23 cellular contexts compared by ENCODE assay signal in the genomic region with DNA sequence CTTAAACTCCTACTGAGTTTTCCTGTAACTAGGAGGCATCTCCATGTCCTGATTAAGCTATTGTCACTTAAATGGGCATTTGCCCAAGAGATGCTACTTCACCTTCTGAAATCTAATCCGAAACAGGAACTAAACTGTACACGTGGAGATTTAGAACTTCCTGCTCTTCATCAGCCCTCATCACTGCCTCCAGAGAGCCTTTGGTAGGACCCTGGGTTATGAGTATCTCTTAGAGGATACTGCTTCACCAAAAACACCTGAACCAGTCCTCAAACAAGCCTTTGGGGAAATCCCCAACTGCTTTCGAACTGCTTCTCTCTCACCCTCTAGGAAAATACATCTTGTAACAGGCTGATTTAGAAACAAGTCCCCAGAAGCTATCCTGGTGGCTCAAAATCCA.
DNase-seq lines count a peak whose midpoint lies in the region; ATAC-seq, FAIRE-seq and TF ChIP-seq lines count a peak whose summit lies in the region.
"Had no signal": no experiment of that assay in that cellular context is flagged by ENCODE, and none has a peak within 500 bp of the region (broad histone marks: within the 10 kb centered on the region; RNA-seq: fewer than 3 reads in every experiment).

No MANE protein-coding gene starts in this region.

- H3K9me3 ChIP-seq in neural progenitor cell (ENCODE audit: low read depth): no peaks in the 10 kb centered on the region
- H3K9me3 ChIP-seq: lower lobe of right lung had no signal

- no peak overlapping the region for H3K27ac ChIP-seq in neural progenitor cell
- H3K27ac ChIP-seq: lower lobe of right lung had no signal

- H3K36me3 ChIP-seq in neural progenitor cell: no peaks in the 10 kb centered on the region
- H3K36me3 ChIP-seq: lower lobe of right lung had no signal

- peak; percentile 76 for FAIRE-seq in GM12892 (lab: Jason Lieb, UNC)
- FAIRE-seq: astrocyte, D721Med, keratinocyte had no signal

- H2AFZ ChIP-seq in neural progenitor cell (replicated peaks): no peak overlapping the region

- H3K4me3 ChIP-seq in neural progenitor cell: no peak overlapping the region
- H3K4me3 ChIP-seq: lower lobe of right lung had no signal

- H3F3A ChIP-seq in neural progenitor cell (ENCODE audit: low read depth): no peaks in the 10 kb centered on the region

- no peak overlapping the region for H3K27ac Mint-ChIP-seq in neural progenitor cell
- H3K27ac Mint-ChIP-seq: activated naive CD4-positive, alpha-beta T cell treated with anti-CD3 and anti-CD28 coated beads, Interleukin-2, amount 50 U/mL, for 72 hours; HFFc6 had no signal

- H3K79me2 ChIP-seq in neural progenitor cell (ENCODE audit: low read depth): no peaks in the 10 kb centered on the region

- no peaks in the 10 kb centered on the region for H3K4me1 ChIP-seq in neural progenitor cell
- H3K4me1 ChIP-seq: lower lobe of right lung had no signal

- no peaks in the 10 kb centered on the region for H3K27me3 ChIP-seq in neural progenitor cell

- H3K27me3 Mint-ChIP-seq in neural progenitor cell (ENCODE audit: insufficient read depth, low read depth): no peaks in the 10 kb centered on the region

- no peak overlapping the region for H3K4me2 ChIP-seq in neural progenitor cell

- DNase-seq in GM12892 (ENCODE audit: insufficient read length) (no peak), neural progenitor cell (ENCODE audit: low spot score) (no peak)
- DNase-seq: ACHN; activated CD4-positive, alpha-beta T cell treated with anti-CD3 and anti-CD28 coated beads for 1 hour; C1 segment of cervical spinal cord; erythroblast; foreskin melanocyte; HFFc6; hypothalamus; lower lobe of right lung; NCI-H1417 treated with DMSO at 0.1 percent for 48 hours; NCI-H345; RPMI8226 had no signal

- H3K9ac ChIP-seq in neural progenitor cell: no peak overlapping the region

- no peaks in the 10 kb centered on the region for H4K20me1 ChIP-seq in neural progenitor cell (ENCODE audit: low read depth)

- H3K36me3 Mint-ChIP-seq in neural progenitor cell: peaks cover 4% of the 10 kb centered on the region
- H3K36me3 Mint-ChIP-seq: activated naive CD4-positive, alpha-beta T cell treated with anti-CD3 and anti-CD28 coated beads, Interleukin-2, amount 50 U/mL, for 72 hours had no signal

- H3K9me3 Mint-ChIP-seq in neural progenitor cell: no peaks in the 10 kb centered on the region

- no peaks in the 10 kb centered on the region for H3K4me1 Mint-ChIP-seq in neural progenitor cell

- ATAC-seq in GM19328 (IDR thresholded peaks at IDR 0.05; ENCODE audit: unreplicated experiment): peak; percentile 62
- peak; percentile 71 for ATAC-seq in HG02588 (IDR thresholded peaks at IDR 0.05; ENCODE audit: unreplicated experiment)
- ATAC-seq in HG03520 (IDR thresholded peaks at IDR 0.05; ENCODE audit: unreplicated experiment): peak; percentile 76
- ATAC-seq in GM18907 (IDR thresholded peaks at IDR 0.05; ENCODE audit: unreplicated experiment): no peak
- no peak for ATAC-seq in GM18517 (IDR thresholded peaks at IDR 0.05; ENCODE audit: unreplicated experiment)
- no peak for ATAC-seq in HG03469 (IDR thresholded peaks at IDR 0.05; ENCODE audit: unreplicated experiment)
- ATAC-seq: activated naive CD4-positive, alpha-beta T cell treated with anti-CD3 and anti-CD28 coated beads, Interleukin-2, amount 50 U/mL, for 72 hours; lower lobe of right lung had no signal

- no peak for TF ChIP-seq CTCF in neural progenitor cell (IDR thresholded peaks at IDR 0.05)

- no peak for TF ChIP-seq POLR2A in GM12892 (IDR thresholded peaks at IDR 0.05; ENCODE audit: low read depth, low read length)

- H3K4me3 Mint-ChIP-seq in neural progenitor cell: no peak overlapping the region
- H3K4me3 Mint-ChIP-seq: HFFc6 had no signal

Comparison
In these comparisons a context has a peak if more than half of its experiments do, and no peak if none do; other contexts are left out.
1. ATAC-seq: peak in GM19328 (single experiment), HG02588 (single experiment) and HG03520 (single experiment); none in GM18907 (single experiment), GM18517 (single experiment) and HG03469 (single experiment).